In the genomic region with DNA sequence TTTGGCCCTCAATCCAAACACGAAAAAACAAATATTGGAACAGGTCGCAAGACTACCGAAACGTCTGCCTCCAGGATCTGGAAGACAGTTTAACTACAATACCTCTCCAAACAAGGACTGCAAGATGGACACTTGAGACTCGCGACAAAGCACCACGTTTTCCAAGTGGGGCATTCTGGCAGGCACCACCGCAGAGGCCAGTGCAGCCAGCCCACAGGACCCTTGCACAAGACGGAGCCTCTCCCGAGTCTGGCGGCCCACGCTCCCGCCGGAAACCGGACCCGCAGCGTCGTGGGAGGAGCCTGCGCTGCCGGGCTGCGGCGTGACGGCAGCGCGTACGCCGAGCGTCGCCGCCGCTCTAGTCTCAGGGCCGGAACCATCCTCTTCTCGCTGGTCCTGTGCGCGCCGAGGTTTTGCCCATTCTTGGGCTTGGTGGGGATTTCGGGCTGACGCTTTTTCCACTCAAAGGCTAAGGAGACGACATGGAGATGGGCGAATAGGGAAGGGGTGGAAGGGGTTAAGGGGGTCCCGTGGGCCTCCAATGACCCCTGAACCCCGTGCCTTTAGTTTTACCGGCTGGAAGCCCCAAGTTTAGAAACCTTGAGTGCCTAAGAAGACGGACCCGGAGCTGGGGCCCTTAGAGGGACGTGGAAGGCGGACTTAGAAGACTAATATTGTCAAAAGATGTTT, we compare ENCODE assay signal across 1 cellular context.
TF ChIP-seq lines count a peak whose summit lies in the region.

A gene (minus strand): TSS at position 283 of the 690 bp plus-strand sequence. CDS start 109 bp downstream, at position 174.

TF ChIP-seq in WTC11, 78 proteins besides CTCF, POLR2A, EP300 and RAD21 (continued from another document):
- TF ChIP-seq, protein P1, sequence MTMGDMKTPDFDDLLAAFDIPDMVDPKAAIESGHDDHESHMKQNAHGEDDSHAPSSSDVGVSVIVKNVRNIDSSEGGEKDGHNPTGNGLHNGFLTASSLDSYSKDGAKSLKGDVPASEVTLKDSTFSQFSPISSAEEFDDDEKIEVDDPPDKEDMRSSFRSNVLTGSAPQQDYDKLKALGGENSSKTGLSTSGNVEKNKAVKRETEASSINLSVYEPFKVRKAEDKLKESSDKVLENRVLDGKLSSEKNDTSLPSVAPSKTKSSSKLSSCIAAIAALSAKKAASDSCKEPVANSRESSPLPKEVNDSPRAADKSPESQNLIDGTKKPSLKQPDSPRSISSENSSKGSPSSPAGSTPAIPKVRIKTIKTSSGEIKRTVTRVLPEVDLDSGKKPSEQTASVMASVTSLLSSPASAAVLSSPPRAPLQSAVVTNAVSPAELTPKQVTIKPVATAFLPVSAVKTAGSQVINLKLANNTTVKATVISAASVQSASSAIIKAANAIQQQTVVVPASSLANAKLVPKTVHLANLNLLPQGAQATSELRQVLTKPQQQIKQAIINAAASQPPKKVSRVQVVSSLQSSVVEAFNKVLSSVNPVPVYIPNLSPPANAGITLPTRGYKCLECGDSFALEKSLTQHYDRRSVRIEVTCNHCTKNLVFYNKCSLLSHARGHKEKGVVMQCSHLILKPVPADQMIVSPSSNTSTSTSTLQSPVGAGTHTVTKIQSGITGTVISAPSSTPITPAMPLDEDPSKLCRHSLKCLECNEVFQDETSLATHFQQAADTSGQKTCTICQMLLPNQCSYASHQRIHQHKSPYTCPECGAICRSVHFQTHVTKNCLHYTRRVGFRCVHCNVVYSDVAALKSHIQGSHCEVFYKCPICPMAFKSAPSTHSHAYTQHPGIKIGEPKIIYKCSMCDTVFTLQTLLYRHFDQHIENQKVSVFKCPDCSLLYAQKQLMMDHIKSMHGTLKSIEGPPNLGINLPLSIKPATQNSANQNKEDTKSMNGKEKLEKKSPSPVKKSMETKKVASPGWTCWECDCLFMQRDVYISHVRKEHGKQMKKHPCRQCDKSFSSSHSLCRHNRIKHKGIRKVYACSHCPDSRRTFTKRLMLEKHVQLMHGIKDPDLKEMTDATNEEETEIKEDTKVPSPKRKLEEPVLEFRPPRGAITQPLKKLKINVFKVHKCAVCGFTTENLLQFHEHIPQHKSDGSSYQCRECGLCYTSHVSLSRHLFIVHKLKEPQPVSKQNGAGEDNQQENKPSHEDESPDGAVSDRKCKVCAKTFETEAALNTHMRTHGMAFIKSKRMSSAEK (CRISPR knock-in tag; IDR thresholded peaks at IDR 0.05; ENCODE audit: borderline replicate concordance): peak; percentile 64; the same call in 1 of the 2 replicates
- peak; percentile 96 for TF ChIP-seq SP1 (CRISPR knock-in tag; conservative IDR thresholded peaks at IDR 0.05)
- no peak for TF ChIP-seq TP53 (CRISPR knock-in tag; IDR thresholded peaks at IDR 0.05)
- TF ChIP-seq ZNF121 (CRISPR knock-in tag; IDR thresholded peaks at IDR 0.05): no peak
- TF ChIP-seq RELA (CRISPR knock-in tag; IDR thresholded peaks at IDR 0.05; ENCODE audit: borderline replicate concordance): 0 out of 2 replicates have a peak, but pooled peaks have one; percentile 60
- TF ChIP-seq, protein P2, sequence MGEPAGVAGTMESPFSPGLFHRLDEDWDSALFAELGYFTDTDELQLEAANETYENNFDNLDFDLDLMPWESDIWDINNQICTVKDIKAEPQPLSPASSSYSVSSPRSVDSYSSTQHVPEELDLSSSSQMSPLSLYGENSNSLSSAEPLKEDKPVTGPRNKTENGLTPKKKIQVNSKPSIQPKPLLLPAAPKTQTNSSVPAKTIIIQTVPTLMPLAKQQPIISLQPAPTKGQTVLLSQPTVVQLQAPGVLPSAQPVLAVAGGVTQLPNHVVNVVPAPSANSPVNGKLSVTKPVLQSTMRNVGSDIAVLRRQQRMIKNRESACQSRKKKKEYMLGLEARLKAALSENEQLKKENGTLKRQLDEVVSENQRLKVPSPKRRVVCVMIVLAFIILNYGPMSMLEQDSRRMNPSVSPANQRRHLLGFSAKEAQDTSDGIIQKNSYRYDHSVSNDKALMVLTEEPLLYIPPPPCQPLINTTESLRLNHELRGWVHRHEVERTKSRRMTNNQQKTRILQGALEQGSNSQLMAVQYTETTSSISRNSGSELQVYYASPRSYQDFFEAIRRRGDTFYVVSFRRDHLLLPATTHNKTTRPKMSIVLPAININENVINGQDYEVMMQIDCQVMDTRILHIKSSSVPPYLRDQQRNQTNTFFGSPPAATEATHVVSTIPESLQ (CRISPR knock-in tag; IDR thresholded peaks at IDR 0.05): no peak
- TF ChIP-seq GABPB1 (CRISPR knock-in tag; IDR thresholded peaks at IDR 0.05): peak; percentile 67
- 0 out of 2 replicates have a peak, but pooled peaks have one; percentile 21 for TF ChIP-seq ZNF232 (CRISPR knock-in tag; IDR thresholded peaks at IDR 0.05)
- TF ChIP-seq KAT7 (CRISPR knock-in tag; IDR thresholded peaks at IDR 0.05; ENCODE audit: borderline replicate concordance): peak; percentile 60; the same call in 1 of the 2 replicates
- TF ChIP-seq CREB1 (CRISPR knock-in tag; IDR thresholded peaks at IDR 0.05): peak; percentile 53
- TF ChIP-seq, protein P3, sequence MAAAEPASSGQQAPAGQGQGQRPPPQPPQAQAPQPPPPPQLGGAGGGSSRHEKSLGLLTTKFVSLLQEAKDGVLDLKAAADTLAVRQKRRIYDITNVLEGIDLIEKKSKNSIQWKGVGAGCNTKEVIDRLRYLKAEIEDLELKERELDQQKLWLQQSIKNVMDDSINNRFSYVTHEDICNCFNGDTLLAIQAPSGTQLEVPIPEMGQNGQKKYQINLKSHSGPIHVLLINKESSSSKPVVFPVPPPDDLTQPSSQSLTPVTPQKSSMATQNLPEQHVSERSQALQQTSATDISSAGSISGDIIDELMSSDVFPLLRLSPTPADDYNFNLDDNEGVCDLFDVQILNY (CRISPR knock-in tag; IDR thresholded peaks at IDR 0.05): peak; percentile 83
- no peak for TF ChIP-seq ZNF423 (CRISPR knock-in tag; IDR thresholded peaks at IDR 0.05)
- peak; percentile 65; the same call in 1 of the 2 replicates for TF ChIP-seq MYBL2 (CRISPR knock-in tag; IDR thresholded peaks at IDR 0.05)
- no peak for TF ChIP-seq JAZF1 (CRISPR knock-in tag; IDR thresholded peaks at IDR 0.05)
- no peak for TF ChIP-seq TCF7 (CRISPR knock-in tag; IDR thresholded peaks at IDR 0.05; ENCODE audit: low read depth)
- TF ChIP-seq ETV6 (CRISPR knock-in tag; IDR thresholded peaks at IDR 0.05): peak; percentile 84
- TF ChIP-seq, protein P4, sequence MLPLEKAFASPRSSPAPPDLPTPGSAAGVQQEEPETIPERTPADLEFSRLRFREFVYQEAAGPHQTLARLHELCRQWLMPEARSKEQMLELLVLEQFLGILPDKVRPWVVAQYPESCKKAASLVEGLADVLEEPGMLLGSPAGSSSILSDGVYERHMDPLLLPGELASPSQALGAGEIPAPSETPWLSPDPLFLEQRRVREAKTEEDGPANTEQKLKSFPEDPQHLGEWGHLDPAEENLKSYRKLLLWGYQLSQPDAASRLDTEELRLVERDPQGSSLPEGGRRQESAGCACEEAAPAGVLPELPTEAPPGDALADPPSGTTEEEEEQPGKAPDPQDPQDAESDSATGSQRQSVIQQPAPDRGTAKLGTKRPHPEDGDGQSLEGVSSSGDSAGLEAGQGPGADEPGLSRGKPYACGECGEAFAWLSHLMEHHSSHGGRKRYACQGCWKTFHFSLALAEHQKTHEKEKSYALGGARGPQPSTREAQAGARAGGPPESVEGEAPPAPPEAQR (CRISPR knock-in tag; IDR thresholded peaks at IDR 0.05): no peak
- peak; percentile 91 for TF ChIP-seq CREM (CRISPR knock-in tag; IDR thresholded peaks at IDR 0.05)
- TF ChIP-seq, protein P5, sequence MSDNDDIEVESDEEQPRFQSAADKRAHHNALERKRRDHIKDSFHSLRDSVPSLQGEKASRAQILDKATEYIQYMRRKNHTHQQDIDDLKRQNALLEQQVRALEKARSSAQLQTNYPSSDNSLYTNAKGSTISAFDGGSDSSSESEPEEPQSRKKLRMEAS (CRISPR knock-in tag; IDR thresholded peaks at IDR 0.05): peak; percentile 80
- TF ChIP-seq FOXP1 (CRISPR knock-in tag; IDR thresholded peaks at IDR 0.05; ENCODE audit: borderline replicate concordance): peak; percentile 90
- no peak for TF ChIP-seq ZNF396 (CRISPR knock-in tag; IDR thresholded peaks at IDR 0.05; ENCODE audit: borderline replicate concordance)
